8 cellular contexts compared by ENCODE assay signal in genomic region chr6:154276810-154277577, GRCh38.
DNase-seq lines count a peak whose midpoint lies in the region; ATAC-seq and TF ChIP-seq lines count a peak whose summit lies in the region.

No MANE protein-coding gene starts in this region.

- CTCF ChIA-PET in BJ (lab: Yijun Ruan, JAX), result interaction anchor here (0.6 to 4.8 kb wide), 13 partner anchors 11 to 123 kb away, joined by 3 to 25 read pairs (median 4); no protein-coding TSS in a partner anchor

- H3K27me3 ChIP-seq in BJ (ENCODE audit: control insufficient read depth, insufficient read depth, low read length), result no peaks in the 10 kb centered on the region
- H3K27me3 ChIP-seq in upper lobe of right lung, result no peaks in the 10 kb centered on the region

- intact Hi-C loops in upper lobe of right lung (cut with DNase I) (loop anchor here (5.0 kb wide), 1 partner anchor 120 kb away; no protein-coding TSS in a partner anchor), posterior vena cava (cut with DNase I) (no loop called here)

- peak; percentile 75 for ATAC-seq in GM18511 (IDR thresholded peaks at IDR 0.05; ENCODE audit: unreplicated experiment)
- peak; percentile 67 for ATAC-seq in HG03108 (IDR thresholded peaks at IDR 0.05; ENCODE audit: unreplicated experiment)
- peak; percentile 95 for ATAC-seq in left lobe of liver
- peak; percentile 79 for ATAC-seq in upper lobe of right lung

- peak; percentile 50 for TF ChIP-seq CTCF in BJ (IDR thresholded peaks at IDR 0.05; ENCODE audit: insufficient read depth, low read depth, low read length)
- peak; percentile 27 for TF ChIP-seq CTCF in astrocyte of the cerebellum (IDR thresholded peaks at IDR 0.05; ENCODE audit: low read depth, low read length, missing control alignments)
- TF ChIP-seq CTCF in upper lobe of right lung (IDR thresholded peaks at IDR 0.05), result peak; percentile 71

- DNase-seq in BJ (ENCODE audit: low read depth) (no peak), NCI-H524 treated with DMSO at 0.1 percent for 48 hours (lab: John Stamatoyannopoulos, UW) (peak; percentile 8), astrocyte of the cerebellum (ENCODE audit: low read depth) (no peak), left lobe of liver (ENCODE audit: low spot score) (no peak), upper lobe of right lung (no peak), posterior vena cava (ENCODE audit: low spot score) (no peak)

- in situ Hi-C loops in astrocyte of the cerebellum (cut with HindIII; ENCODE audit: low sequenced_read_pairs), result no loop called here

- H3K4me3 ChIP-seq in BJ (ENCODE audit: low read depth, low read length) (no peak overlapping the region), astrocyte of the cerebellum (ENCODE audit: low read depth, low read length) (no peak overlapping the region), upper lobe of right lung (peak overlapping the region; percentile 0)

- POLR2A ChIA-PET in BJ (lab: Charles Lee), result no interaction called here

- H3K27ac ChIP-seq in upper lobe of right lung, result no peak overlapping the region

- no peaks in the 10 kb centered on the region for H3K36me3 ChIP-seq in BJ (ENCODE audit: control insufficient read depth, insufficient read depth, low read length)
- no peaks in the 10 kb centered on the region for H3K36me3 ChIP-seq in upper lobe of right lung

- H3K9me3 ChIP-seq in upper lobe of right lung, result no peaks in the 10 kb centered on the region

- no peaks in the 10 kb centered on the region for H3K4me1 ChIP-seq in upper lobe of right lung
